Comparison of ENCODE assay signal across 13 cellular contexts in genomic region chr20:33796263-33796906, GRCh38. TPM values are rescaled to one million over a fixed set of nuclear protein-coding genes. Genes with fewer than 3 reads are reported as not detected.
DNase-seq lines count a peak whose midpoint lies in the region; ATAC-seq and TF ChIP-seq lines count a peak whose summit lies in the region.
"Had no signal": no experiment of that assay in that cellular context is flagged by ENCODE, and none has a peak within 500 bp of the region (broad histone marks: within the 10 kb centered on the region; RNA-seq: fewer than 3 reads in every experiment).

No MANE protein-coding gene starts in this region.

- TF ChIP-seq CTCF in mammary epithelial cell (conservative IDR thresholded peaks at IDR 0.05 in 1 of 2, IDR thresholded peaks at IDR 0.05 in 1 of 2; ENCODE audit: extremely low read depth in 1 of 2, insufficient read depth in 1 of 2, low read depth in 1 of 2, low read length in 2 of 2): no peak
- no peak for TF ChIP-seq CTCF in foreskin fibroblast (IDR thresholded peaks at IDR 0.05; ENCODE audit: low read depth, low read length)

- DNase-seq in COR-L47 (lab: John Stamatoyannopoulos, UW) (peak; percentile 82), NCI-H1417 treated with DMSO at 0.1 percent for 48 hours (lab: John Stamatoyannopoulos, UW) (peak; percentile 76), mammary epithelial cell (peak; percentile 47), RPMI8226 (no peak), foreskin fibroblast (no peak), left ventricle myocardium superior (no peak)
- DNase-seq: activated B cell treated with CpG ODN at 0.5 μM for 24 hours; activated T-cell treated with anti-CD3 and anti-CD28 coated beads, Interleukin-2, amount 50 U/mL, for 24 hours; naive B cell; NCI-H187 treated with DMSO at 0.1 percent for 48 hours had no signal

- CTCF ChIA-PET in mammary epithelial cell (lab: Charles Lee; ENCODE audit: low non-redundant PET): no interaction called here

- H3K9ac ChIP-seq in mammary epithelial cell (ENCODE audit: insufficient read depth, low read length): no peak overlapping the region
- peak overlapping the region; percentile 11 for H3K9ac ChIP-seq in mucosa of stomach (ENCODE audit: low read length)

- H3K27ac ChIP-seq in mammary epithelial cell (ENCODE audit: insufficient read depth, low read depth, low read length): no peak overlapping the region
- H3K27ac ChIP-seq: thoracic aorta had no signal

- no peak for ATAC-seq in HG03280 (IDR thresholded peaks at IDR 0.05; ENCODE audit: unreplicated experiment)
- ATAC-seq in left ventricle myocardium superior: no peak

- H3K4me3 ChIP-seq in mammary epithelial cell (replicated peaks in 1 of 3; ENCODE audit: insufficient read depth in 1 of 3, low read depth in 2 of 3, low read length in 3 of 3) (no peak overlapping the region), mucosa of stomach (ENCODE audit: low read length) (peak overlapping the region; percentile 28), foreskin fibroblast (ENCODE audit: low read depth in 1 of 2, low read length in 2 of 2) (no peak overlapping the region)
- H3K4me3 ChIP-seq: thoracic aorta had no signal

- H3K36me3 ChIP-seq in mammary epithelial cell (ENCODE audit: insufficient read depth, low read length) (no peaks in the 10 kb centered on the region), mucosa of stomach (ENCODE audit: control insufficient read depth, insufficient read depth, low read length) (no peaks in the 10 kb centered on the region)
- H3K36me3 ChIP-seq: thoracic aorta had no signal

- no peaks in the 10 kb centered on the region for H3K79me2 ChIP-seq in mammary epithelial cell (ENCODE audit: insufficient read depth, low read length)

- in situ Hi-C loops in mammary epithelial cell (cut with MboI; ENCODE audit: low sequenced_read_pairs in 2 of 2): no loop called here

- H4K20me1 ChIP-seq in mammary epithelial cell (ENCODE audit: insufficient read depth, low read length): no peaks in the 10 kb centered on the region

- BruUV-seq in mammary epithelial cell (replicated peaks; lab: Mats Ljungman, UMichigan): no TSS peak

- no peak overlapping the region for H3K4me2 ChIP-seq in mammary epithelial cell (ENCODE audit: insufficient read depth, low read depth, low read length)

- no peak overlapping the region for H2AFZ ChIP-seq in mammary epithelial cell (ENCODE audit: low read depth, low read length)

- H3K4me1 ChIP-seq in mammary epithelial cell (ENCODE audit: insufficient read depth, low read length) (peaks cover 13% of the 10 kb centered on the region), mucosa of stomach (ENCODE audit: control insufficient read depth, insufficient read depth, low read length) (peaks cover 23% of the 10 kb centered on the region)

- WGBS in mammary epithelial cell (ENCODE audit: low coverage, missing lambda C conversion rate): 57% methylated on average over 9 of the region's 9 CpGs

- H3K27me3 ChIP-seq in mammary epithelial cell (ENCODE audit: insufficient read depth, low read length) (no peaks in the 10 kb centered on the region), mucosa of stomach (ENCODE audit: control insufficient read depth, insufficient read depth, low read length) (no peaks in the 10 kb centered on the region)

- intact Hi-C loops in mammary epithelial cell (cut with micrococcal nuclease) (loop anchor here (5.0 kb wide), 1 partner anchor 271 kb away; no protein-coding TSS in a partner anchor), left ventricle myocardium superior (cut with micrococcal nuclease) (no loop called here)

- dilution Hi-C loops in mammary epithelial cell (cut with HindIII; ENCODE audit: low sequenced_read_pairs): no loop called here

- H3K9me3 ChIP-seq in mammary epithelial cell (replicated peaks; ENCODE audit: insufficient read depth, low read length) (no peaks in the 10 kb centered on the region), mucosa of stomach (ENCODE audit: control insufficient read depth, low read length) (no peaks in the 10 kb centered on the region)
- H3K9me3 ChIP-seq: thoracic aorta had no signal

RNA-seq across cellular contexts. Expression of gene CHMP4B, which starts 14.8 kb away (rescaled TPM):
- total RNA-seq in mammary epithelial cell (10 to 100 TPM; 24.2 to 72.4 TPM), left ventricle myocardium superior (101 TPM)
- 37.7 TPM for polyA plus RNA-seq in mammary epithelial cell
- polyA minus RNA-seq in mammary epithelial cell: 31.3 TPM

Comparison
In these comparisons a context has a peak if more than half of its experiments do, and no peak if none do; other contexts are left out.
1. DNase-seq: peak in COR-L47 (single experiment), NCI-H1417 treated with DMSO at 0.1 percent for 48 hours (single experiment) and mammary epithelial cell (single experiment); none in RPMI8226 (single experiment), foreskin fibroblast (0 of 2) and left ventricle myocardium superior (single experiment).